8 cellular contexts compared by ENCODE assay signal in the genomic region with DNA sequence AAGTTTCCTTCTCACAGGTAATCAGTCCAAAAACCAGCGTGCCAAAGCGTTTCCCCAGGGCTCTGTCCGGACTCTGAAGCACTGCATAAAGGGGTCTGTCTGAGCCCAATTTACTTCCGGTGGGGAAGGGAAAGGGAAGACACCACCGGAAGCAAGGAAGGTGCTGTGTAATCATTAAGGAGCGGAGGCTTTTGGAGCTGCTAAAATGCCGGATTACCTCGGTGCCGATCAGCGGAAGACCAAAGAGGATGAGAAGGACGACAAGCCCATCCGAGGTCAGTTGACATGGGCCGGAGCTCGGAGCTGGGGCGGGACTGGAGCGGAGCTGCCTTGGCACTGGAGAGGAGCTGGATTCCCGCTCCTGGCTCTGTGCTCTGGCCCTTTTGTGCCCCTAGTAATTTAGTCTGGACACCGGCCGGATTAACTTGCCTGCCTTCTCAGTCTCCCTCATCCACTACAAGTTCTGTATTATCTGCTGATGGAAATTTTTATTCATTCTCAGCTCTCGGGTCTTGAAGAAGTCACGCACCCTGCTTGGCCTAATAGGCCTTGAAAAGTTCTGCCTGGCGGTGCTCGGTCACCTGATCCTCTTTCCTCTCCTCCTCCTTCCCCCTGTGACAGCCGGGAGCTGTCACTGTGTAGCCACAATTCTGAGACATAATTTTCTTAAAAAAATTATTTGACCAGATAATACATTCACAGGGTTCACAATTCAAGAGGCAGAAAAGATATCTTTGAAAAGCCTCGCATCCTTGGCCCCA. TPM values are rescaled to one million over a fixed set of nuclear protein-coding genes. Genes with fewer than 3 reads are reported as not detected.
A peak's percentile ranks its signal among the peaks of the same experiment; 100 is the strongest.
DNase-seq lines count a peak whose midpoint lies in the region; ATAC-seq, FAIRE-seq and TF ChIP-seq lines count a peak whose summit lies in the region.

A gene (plus strand): TSS at position 137 of the 761 bp plus-strand sequence. CDS start 69 bp downstream, at position 206.

- intact Hi-C loops in mammary epithelial cell (cut with micrococcal nuclease) = loop anchor here (2.0 kb wide), 1 partner anchor 59 kb away; no protein-coding TSS in a partner anchor

- H3K27ac ChIP-seq in mammary epithelial cell (ENCODE audit: insufficient read depth, low read depth, low read length) (peak within 1 kb of the TSS; percentile 82), small intestine (ENCODE audit: low read depth in 1 of 2, low read length in 1 of 2) (peak within 1 kb of the TSS; percentile 71 to 87)

- peak within 1 kb of the TSS; percentile 94 for H2AFZ ChIP-seq in mammary epithelial cell (ENCODE audit: low read depth, low read length)

- TF ChIP-seq POLR2A in GM18951 (IDR thresholded peaks at IDR 0.05; ENCODE audit: extremely low read depth, insufficient read depth, insufficient read length) = peak; percentile 67

- H3K27me3 ChIP-seq in mammary epithelial cell (ENCODE audit: insufficient read depth, low read length) (no peaks in the 10 kb centered on the region), small intestine (ENCODE audit: control insufficient read depth in 2 of 2, insufficient read depth in 2 of 2, low read length in 2 of 2) (no peaks in the 10 kb centered on the region)

- TF ChIP-seq CTCF in WI38 (IDR thresholded peaks at IDR 0.05; ENCODE audit: low read depth, low read length) (no peak), mammary epithelial cell (conservative IDR thresholded peaks at IDR 0.05 in 1 of 2, IDR thresholded peaks at IDR 0.05 in 1 of 2; ENCODE audit: extremely low read depth in 1 of 2, insufficient read depth in 1 of 2, low read depth in 1 of 2, low read length in 2 of 2) (no peak)

- CTCF ChIA-PET in mammary epithelial cell (lab: Charles Lee; ENCODE audit: low non-redundant PET) = interaction anchor here (0.5 kb wide), 1 partner anchor 678 kb away, joined by 3 read pairs; no protein-coding TSS in a partner anchor

- whole genome bisulfite sequencing in mammary epithelial cell (ENCODE audit: low coverage, missing lambda C conversion rate) = 2% methylated on average over 20 of the region's 25 CpGs
- 0 to 1% (median 1%) methylated on average over 25 of the region's 25 CpGs for WGBS in small intestine, 3 donors

- in situ Hi-C loops in GM18951 (cut with MboI; ENCODE audit: low sequenced_read_pairs, unreplicated experiment) = no loop called here
- in situ Hi-C loops in mammary epithelial cell (cut with MboI; ENCODE audit: low sequenced_read_pairs in 2 of 2) = no loop called here

- no peak for FAIRE-seq in small intestine (lab: Jason Lieb, UNC)

- H3K4me1 ChIP-seq in mammary epithelial cell (ENCODE audit: insufficient read depth, low read length) (peaks cover 5% of the 10 kb centered on the region), small intestine (ENCODE audit: control insufficient read depth in 2 of 2, insufficient read depth in 1 of 2, low read depth in 1 of 2, low read length in 1 of 2) (peaks cover 2 to 4% of the 10 kb centered on the region in 2 donors)

- H3K4me2 ChIP-seq in mammary epithelial cell (ENCODE audit: insufficient read depth, low read depth, low read length) = peak within 1 kb of the TSS; percentile 95

- BruUV-seq in mammary epithelial cell (replicated peaks; lab: Mats Ljungman, UMichigan) = TSS peak; percentile 59

- H3K36me3 ChIP-seq in mammary epithelial cell (ENCODE audit: insufficient read depth, low read length) (no peaks in the 10 kb centered on the region), small intestine (ENCODE audit: control insufficient read depth in 2 of 2, insufficient read depth in 2 of 2, low read length in 2 of 2) (peaks cover 3 to 4% of the 10 kb centered on the region in 2 donors)

- H3K79me2 ChIP-seq in mammary epithelial cell (ENCODE audit: insufficient read depth, low read length) = peaks cover 76% of the 10 kb centered on the region

- peak within 1 kb of the TSS; percentile 91 for H3K9ac ChIP-seq in mammary epithelial cell (ENCODE audit: insufficient read depth, low read length)

- peak; percentile 79 for ATAC-seq in HG03175 (IDR thresholded peaks at IDR 0.05; ENCODE audit: unreplicated experiment)

- no peaks in the 10 kb centered on the region for H3K9me3 ChIP-seq in mammary epithelial cell (replicated peaks; ENCODE audit: insufficient read depth, low read length)
- H3K9me3 ChIP-seq in small intestine (ENCODE audit: control insufficient read depth, low read depth) = no peaks in the 10 kb centered on the region

- H4K20me1 ChIP-seq in mammary epithelial cell (ENCODE audit: insufficient read depth, low read length) = no peaks in the 10 kb centered on the region

- H3K4me3 ChIP-seq in WI38 (ENCODE audit: low read depth, low read length) (peak within 1 kb of the TSS; percentile 93), mammary epithelial cell (replicated peaks in 1 of 3; ENCODE audit: insufficient read depth in 1 of 3, low read depth in 2 of 3, low read length in 3 of 3) (peak within 1 kb of the TSS; percentile 66 to 88 (median 88)), small intestine (ENCODE audit: low read depth in 1 of 2, low read length in 2 of 2) (peak within 1 kb of the TSS; percentile 87 to 90)

- dilution Hi-C loops in mammary epithelial cell (cut with HindIII; ENCODE audit: low sequenced_read_pairs) = no loop called here

- DNase-seq in AG08395 (ENCODE audit: low spot score) (peak; percentile 89), NCI-H2227 treated with DMSO at 0.1 percent for 48 hours (lab: John Stamatoyannopoulos, UW) (peak; percentile 92), mammary epithelial cell (peak; percentile 89), iPS-NIHi11 (ENCODE audit: low spot score) (peak; percentile 82), small intestine (peak; percentile 84)

RNA-seq across cellular contexts. Expression of the gene that starts here (rescaled TPM):
- 100 to 1,000 TPM; 110 to 112 TPM for total RNA-seq in mammary epithelial cell
- 143 TPM for polyA plus RNA-seq in mammary epithelial cell
- polyA minus RNA-seq in mammary epithelial cell = 135 TPM
- polyA plus RNA-seq in small intestine = 100 to 1,000 TPM in 2 of 3 donors, 10 to 100 TPM in 1; 80.0 to 112 (median 108) TPM

Comparison
In these comparisons a context has a peak if more than half of its experiments do, and no peak if none do; other contexts are left out.
1. Peak in every context shown above with its lines: DNase-seq, ATAC-seq, H3K4me3 ChIP-seq and H3K27ac ChIP-seq.